ENCODE assay signal across 15 cellular contexts in genomic region chr3:128624526-128625138, GRCh38. TPM values are rescaled to one million over a fixed set of nuclear protein-coding genes. Genes with fewer than 3 reads are reported as not detected.
DNase-seq lines count a peak whose midpoint lies in the region; ATAC-seq and TF ChIP-seq lines count a peak whose summit lies in the region.
"Had no signal": no experiment of that assay in that cellular context is flagged by ENCODE, and none has a peak within 500 bp of the region (broad histone marks: within the 10 kb centered on the region; RNA-seq: fewer than 3 reads in every experiment).

No MANE protein-coding gene starts in this region.

- peak overlapping the region; percentile 14 for H3K27ac Mint-ChIP-seq in activated naive CD4-positive, alpha-beta T cell treated with anti-CD3 and anti-CD28 coated beads for 36 hours
- H3K27ac Mint-ChIP-seq in memory B cell (peak overlapping the region; percentile 71), type B pancreatic cell (peak overlapping the region; percentile 35)
- H3K27ac Mint-ChIP-seq: activated naive CD4-positive, alpha-beta T cell treated with anti-CD3 and anti-CD28 coated beads, Interleukin-2, amount 50 U/mL, for 24 hours had no signal

- H3K4me3 ChIP-seq in dorsolateral prefrontal cortex = no peak overlapping the region
- H3K4me3 ChIP-seq: GM23248 had no signal

- no peak for DNase-seq in activated naive CD4-positive, alpha-beta T cell treated with anti-CD3 and anti-CD28 coated beads for 36 hours
- no peak for DNase-seq in activated naive CD4-positive, alpha-beta T cell treated with Interleukin-2 at 50 U/mL for 16 hours
- DNase-seq in dorsolateral prefrontal cortex (peak in 2 of 10 donors; percentile 36 to 43), memory B cell (ENCODE audit: low spot score in 2 of 2) (no peak), type B pancreatic cell (ENCODE audit: extremely low spot score, unreplicated experiment) (no peak), left lobe of liver (ENCODE audit: low spot score) (no peak), putamen (ENCODE audit: low spot score) (no peak)
- DNase-seq: ACHN; NCI-H1092 treated with DMSO at 0.1 percent for 48 hours; NCI-H446 treated with DMSO at 0.1 percent for 48 hours; stimulated activated CD4-positive, alpha-beta T cell treated with anti-CD3 and anti-CD28 coated beads, Interleukin-4, amount 100 ng/mL, for 4 hours had no signal

- H3K4me1 Mint-ChIP-seq in activated naive CD4-positive, alpha-beta T cell treated with anti-CD3 and anti-CD28 coated beads for 36 hours (ENCODE audit: low read depth) = peaks cover 15% of the 10 kb centered on the region
- H3K4me1 Mint-ChIP-seq in memory B cell (peaks cover 19% of the 10 kb centered on the region), type B pancreatic cell (ENCODE audit: unreplicated experiment) (peaks cover under 1% of the 10 kb centered on the region)

- no peak overlapping the region for H3K4me3 Mint-ChIP-seq in activated naive CD4-positive, alpha-beta T cell treated with anti-CD3 and anti-CD28 coated beads for 36 hours
- no peak overlapping the region for H3K4me3 Mint-ChIP-seq in memory B cell
- no peak overlapping the region for H3K4me3 Mint-ChIP-seq in type B pancreatic cell
- H3K4me3 Mint-ChIP-seq: activated naive CD4-positive, alpha-beta T cell treated with anti-CD3 and anti-CD28 coated beads, Interleukin-2, amount 50 U/mL, for 24 hours had no signal

- H3K9me3 Mint-ChIP-seq in activated naive CD4-positive, alpha-beta T cell treated with anti-CD3 and anti-CD28 coated beads for 36 hours = no peaks in the 10 kb centered on the region
- H3K9me3 Mint-ChIP-seq in memory B cell (no peaks in the 10 kb centered on the region), type B pancreatic cell (no peaks in the 10 kb centered on the region)
- H3K9me3 Mint-ChIP-seq: activated naive CD4-positive, alpha-beta T cell treated with anti-CD3 and anti-CD28 coated beads, Interleukin-2, amount 50 U/mL, for 24 hours had no signal

- CTCF ChIA-PET in activated naive CD4-positive, alpha-beta T cell treated with anti-CD3 and anti-CD28 coated beads for 36 hours (lab: Charles Lee) = no interaction called here

- no peaks in the 10 kb centered on the region for H3K27me3 Mint-ChIP-seq in activated naive CD4-positive, alpha-beta T cell treated with anti-CD3 and anti-CD28 coated beads for 36 hours (ENCODE audit: low read depth)
- no peaks in the 10 kb centered on the region for H3K27me3 Mint-ChIP-seq in memory B cell
- no peaks in the 10 kb centered on the region for H3K27me3 Mint-ChIP-seq in type B pancreatic cell
- H3K27me3 Mint-ChIP-seq: activated naive CD4-positive, alpha-beta T cell treated with anti-CD3 and anti-CD28 coated beads, Interleukin-2, amount 50 U/mL, for 24 hours had no signal

- peak overlapping the region in 56 of 59 donors; percentile 11 to 83 (median 66) for H3K27ac ChIP-seq in dorsolateral prefrontal cortex
- H3K27ac ChIP-seq: GM23248 had no signal

- H3K27me3 ChIP-seq in dorsolateral prefrontal cortex = no peaks in the 10 kb centered on the region

- TF ChIP-seq CTCF in dorsolateral prefrontal cortex (IDR thresholded peaks at IDR 0.05 in 54 of 56, conservative IDR thresholded peaks at IDR 0.05 in 2 of 56; ENCODE audit: low read depth in 1 of 56, partially characterized antibody in 56 of 56) = no peak
- TF ChIP-seq CTCF in type B pancreatic cell (conservative IDR thresholded peaks at IDR 0.05) = no peak

- peaks cover 53% of the 10 kb centered on the region for H3K36me3 Mint-ChIP-seq in activated naive CD4-positive, alpha-beta T cell treated with anti-CD3 and anti-CD28 coated beads for 36 hours (ENCODE audit: low read depth)
- H3K36me3 Mint-ChIP-seq in memory B cell (peaks cover 38% of the 10 kb centered on the region), type B pancreatic cell (peaks cover 35% of the 10 kb centered on the region)

- intact Hi-C loops in activated naive CD4-positive, alpha-beta T cell treated with anti-CD3 and anti-CD28 coated beads for 36 hours (cut with micrococcal nuclease) = no loop called here
- intact Hi-C loops in dorsolateral prefrontal cortex (cut with DNase I) = no loop called here

- no peak for ATAC-seq in memory B cell (ENCODE audit: low read depth)
- ATAC-seq in left lobe of liver = no peak
- no peak for ATAC-seq in GM18870 (IDR thresholded peaks at IDR 0.05; ENCODE audit: unreplicated experiment)
- ATAC-seq: SK-N-SH treated with all-trans-retinoic acid at 6 μM for 48 hours had no signal

RNA-seq across cellular contexts. Expression of gene RPN1, which starts 26.0 kb away (rescaled TPM):
- 100 to 1,000 TPM; 124 to 129 TPM for total RNA-seq in activated naive CD4-positive, alpha-beta T cell treated with anti-CD3 and anti-CD28 coated beads for 36 hours
- total RNA-seq in dorsolateral prefrontal cortex (100 to 1,000 TPM in 12 of 120 experiments, 10 to 100 TPM in 108; 67.6 to 110 (median 88.8) TPM), type B pancreatic cell (ENCODE audit: low replicate concordance) (192 and 228 TPM in 2 replicates), left lobe of liver (198 TPM)

Comparison
In these comparisons a context has a peak if more than half of its experiments do, and no peak if none do; other contexts are left out.
1. H3K27ac Mint-ChIP-seq: peak in every context shown above with its lines; median percentile 71 in memory B cell; 35 in type B pancreatic cell; 14 in activated naive CD4-positive, alpha-beta T cell treated with anti-CD3 and anti-CD28 coated beads for 36 hours.